In genomic region chr6:43229803-43230239, GRCh38 we compare ENCODE assay signal across 9 cellular contexts. TPM values are rescaled to one million over a fixed set of nuclear protein-coding genes. Genes with fewer than 3 reads are reported as not detected.
DNase-seq lines count a peak whose midpoint lies in the region; ATAC-seq, FAIRE-seq and TF ChIP-seq lines count a peak whose summit lies in the region.
"Had no signal": no experiment of that assay in that cellular context is flagged by ENCODE, and none has a peak within 500 bp of the region (broad histone marks: within the 10 kb centered on the region; RNA-seq: fewer than 3 reads in every experiment).

No MANE protein-coding gene starts in this region.

- CTCF ChIA-PET in activated CD4-positive, alpha-beta T cell treated with anti-CD3 and anti-CD28 coated beads for 36 hours (lab: Charles Lee) = interaction anchor here (0.6 to 2.9 kb wide), 25 partner anchors 8 to 957 kb away, joined by 3 to 17 read pairs (median 3); partner anchors contain the start of genes ABCC10 and CRIP3
- CTCF ChIA-PET in activated CD4-positive, alpha-beta memory T cell treated with anti-CD3 and anti-CD28 coated beads for 36 hours (lab: Charles Lee) = interaction anchor here (0.5 to 2.6 kb wide), 28 partner anchors 8 to 1008 kb away, joined by 3 to 19 read pairs (median 6); partner anchors contain the start of genes ABCC10, CRIP3, CUL9 and DLK2

- intact Hi-C loops in activated CD4-positive, alpha-beta T cell treated with anti-CD3 and anti-CD28 coated beads for 36 hours (cut with DNase I, micrococcal nuclease) = loop anchor here (1.0 to 5.0 kb wide), 7 partner anchors 17 to 397 kb away; partner anchors contain the start of genes GTPBP2 (in 1 of the 2), KLC4 (in 1 of the 2), MRPL2 (in 1 of the 2) and POLH (in 1 of the 2)
- intact Hi-C loops in activated CD4-positive, alpha-beta memory T cell treated with anti-CD3 and anti-CD28 coated beads for 36 hours (cut with micrococcal nuclease) = loop anchor here (10.0 kb wide), 1 partner anchor 405 kb away; the partner anchor contains the start of gene MAD2L1BP

- H3K27me3 ChIP-seq in iPS-20b (ENCODE audit: insufficient read depth, low read length) = peaks cover 26% of the 10 kb centered on the region

- peak overlapping the region; percentile 91 for H3K27ac Mint-ChIP-seq in activated CD4-positive, alpha-beta T cell treated with anti-CD3 and anti-CD28 coated beads for 36 hours
- H3K27ac Mint-ChIP-seq in activated CD4-positive, alpha-beta memory T cell treated with anti-CD3 and anti-CD28 coated beads for 36 hours = peak overlapping the region; percentile 67
- peak overlapping the region; percentile 91 for H3K27ac Mint-ChIP-seq in stimulated activated naive B cell treated with anti-CD40 and anti-IgM and Interleukin-4, amounts not matched to agents 10 μg/mL and 1 μg/mL and 100 μg/mL, for 72 hours

- H3K27me3 Mint-ChIP-seq in activated CD4-positive, alpha-beta T cell treated with anti-CD3 and anti-CD28 coated beads for 36 hours = peaks cover 2% of the 10 kb centered on the region
- H3K27me3 Mint-ChIP-seq in activated CD4-positive, alpha-beta memory T cell treated with anti-CD3 and anti-CD28 coated beads for 36 hours = no peaks in the 10 kb centered on the region
- H3K27me3 Mint-ChIP-seq in stimulated activated naive B cell treated with anti-CD40 and anti-IgM and Interleukin-4, amounts not matched to agents 10 μg/mL and 1 μg/mL and 100 μg/mL, for 72 hours = peaks cover 14 to 19% of the 10 kb centered on the region in 2 donors

- peaks cover 35% of the 10 kb centered on the region for H3K4me1 Mint-ChIP-seq in activated CD4-positive, alpha-beta T cell treated with anti-CD3 and anti-CD28 coated beads for 36 hours
- H3K4me1 Mint-ChIP-seq in activated CD4-positive, alpha-beta memory T cell treated with anti-CD3 and anti-CD28 coated beads for 36 hours (ENCODE audit: low read depth) = peaks cover 36% of the 10 kb centered on the region
- H3K4me1 Mint-ChIP-seq in stimulated activated naive B cell treated with anti-CD40 and anti-IgM and Interleukin-4, amounts not matched to agents 10 μg/mL and 1 μg/mL and 100 μg/mL, for 72 hours = peaks cover 26 to 41% of the 10 kb centered on the region in 2 donors

- peak overlapping the region; percentile 84; the same call in 1 of the 2 replicates for H3K4me3 ChIP-seq in iPS-20b (ENCODE audit: low read length)

- H3K9ac ChIP-seq in iPS-20b (ENCODE audit: low read depth, low read length) = peak overlapping the region; percentile 80; the same call in 1 of the 2 replicates

- no peaks in the 10 kb centered on the region for H3K4me1 ChIP-seq in iPS-20b (ENCODE audit: insufficient read depth, low read length)

- H3K4me3 Mint-ChIP-seq in activated CD4-positive, alpha-beta T cell treated with anti-CD3 and anti-CD28 coated beads for 36 hours = peak overlapping the region; percentile 92
- H3K4me3 Mint-ChIP-seq in activated CD4-positive, alpha-beta memory T cell treated with anti-CD3 and anti-CD28 coated beads for 36 hours = peak overlapping the region; percentile 76
- H3K4me3 Mint-ChIP-seq in stimulated activated naive B cell treated with anti-CD40 and anti-IgM and Interleukin-4, amounts not matched to agents 10 μg/mL and 1 μg/mL and 100 μg/mL, for 72 hours = peak overlapping the region; percentile 85 to 91

- no peaks in the 10 kb centered on the region for H3K9me3 Mint-ChIP-seq in activated CD4-positive, alpha-beta T cell treated with anti-CD3 and anti-CD28 coated beads for 36 hours (ENCODE audit: low read depth)
- no peaks in the 10 kb centered on the region for H3K9me3 Mint-ChIP-seq in activated CD4-positive, alpha-beta memory T cell treated with anti-CD3 and anti-CD28 coated beads for 36 hours
- H3K9me3 Mint-ChIP-seq in stimulated activated naive B cell treated with anti-CD40 and anti-IgM and Interleukin-4, amounts not matched to agents 10 μg/mL and 1 μg/mL and 100 μg/mL, for 72 hours = peaks cover 0 to 2% of the 10 kb centered on the region in 2 donors

- no peak for DNase-seq in activated CD4-positive, alpha-beta T cell treated with anti-CD3 and anti-CD28 coated beads for 36 hours
- DNase-seq in activated CD4-positive, alpha-beta T cell treated with anti-CD3 and anti-CD28 coated beads, Interleukin-2, amount 50 U/mL, for 48 hours = no peak
- DNase-seq in activated CD4-positive, alpha-beta memory T cell treated with anti-CD3 and anti-CD28 coated beads for 36 hours = no peak
- no peak for DNase-seq in stimulated activated naive B cell treated with anti-CD40 and anti-IgM and Interleukin-4, amounts not matched to agents 10 μg/mL and 1 μg/mL and 100 μg/mL, for 72 hours
- no peak for DNase-seq in kidney tubule cell (ENCODE audit: low spot score)
- DNase-seq in NAMALWA (ENCODE audit: low spot score) = no peak
- no peak for DNase-seq in D721Med (ENCODE audit: insufficient read length, low spot score)

- no peak for FAIRE-seq in D721Med (lab: Jason Lieb, UNC)

- no peak for TF ChIP-seq CTCF in D721Med (IDR thresholded peaks at IDR 0.05; ENCODE audit: insufficient read depth, missing control alignments)

- POLR2A ChIA-PET in activated CD4-positive, alpha-beta T cell treated with anti-CD3 and anti-CD28 coated beads for 36 hours (lab: Charles Lee) = interaction anchor here (0.7 to 1.0 kb wide), 2 partner anchors 8 to 300 kb away, joined by 3 read pairs; partner anchors contain the start of gene CNPY3
- POLR2A ChIA-PET in activated CD4-positive, alpha-beta memory T cell treated with anti-CD3 and anti-CD28 coated beads for 36 hours (lab: Charles Lee) = interaction anchor here (0.6 to 2.3 kb wide), 9 partner anchors 8 to 277 kb away, joined by 3 to 9 read pairs (median 5); partner anchors contain the start of genes SRF and ZNF318

- H3K9me3 ChIP-seq in iPS-20b (ENCODE audit: insufficient read depth, low read depth, low read length) = no peaks in the 10 kb centered on the region

- H3K36me3 Mint-ChIP-seq in activated CD4-positive, alpha-beta T cell treated with anti-CD3 and anti-CD28 coated beads for 36 hours (ENCODE audit: low read depth) = peaks cover 27% of the 10 kb centered on the region
- H3K36me3 Mint-ChIP-seq in activated CD4-positive, alpha-beta memory T cell treated with anti-CD3 and anti-CD28 coated beads for 36 hours = peaks cover 15% of the 10 kb centered on the region
- H3K36me3 Mint-ChIP-seq in stimulated activated naive B cell treated with anti-CD40 and anti-IgM and Interleukin-4, amounts not matched to agents 10 μg/mL and 1 μg/mL and 100 μg/mL, for 72 hours = peaks cover 18 to 25% of the 10 kb centered on the region in 2 donors

- peaks cover 4% of the 10 kb centered on the region; the same call in 1 of the 2 replicates for H3K36me3 ChIP-seq in iPS-20b (ENCODE audit: insufficient read depth, low read depth, low read length)

- no peak overlapping the region for H3K27ac ChIP-seq in iPS-20b (ENCODE audit: low read length)

- peak; percentile 9 for ATAC-seq in activated CD4-positive, alpha-beta T cell treated with anti-CD3 and anti-CD28 coated beads for 36 hours
- ATAC-seq in stimulated activated naive B cell treated with anti-CD40 and anti-IgM and Interleukin-4, amounts not matched to agents 10 μg/mL and 1 μg/mL and 100 μg/mL, for 72 hours (replicated peaks) = peak; percentile 7

RNA-seq across cellular contexts. Expression of gene DNPH1, which starts 0.5 kb away (rescaled TPM):
- total RNA-seq in activated CD4-positive, alpha-beta T cell treated with anti-CD3 and anti-CD28 coated beads for 36 hours = 10 to 100 TPM; 58.5 to 80.3 TPM
- 10 to 100 TPM; 57.5 to 57.9 TPM for total RNA-seq in activated CD4-positive, alpha-beta memory T cell treated with anti-CD3 and anti-CD28 coated beads for 36 hours

RNA-seq across cellular contexts. Expression of gene TTBK1, which starts 13.5 kb away (rescaled TPM):
- under 1 TPM; 0.30 to 0.40 TPM for total RNA-seq in activated CD4-positive, alpha-beta T cell treated with anti-CD3 and anti-CD28 coated beads for 36 hours
- total RNA-seq in activated CD4-positive, alpha-beta memory T cell treated with anti-CD3 and anti-CD28 coated beads for 36 hours = under 1 TPM; 0.31 to 0.34 TPM
- total RNA-seq: A673 had no signal

RNA-seq across cellular contexts. Expression of gene CUL9, which starts 47.8 kb away (rescaled TPM):
- total RNA-seq in activated CD4-positive, alpha-beta T cell treated with anti-CD3 and anti-CD28 coated beads for 36 hours = 10 to 100 TPM; 34.0 to 35.1 TPM
- 10 to 100 TPM; 37.8 to 38.4 TPM for total RNA-seq in activated CD4-positive, alpha-beta memory T cell treated with anti-CD3 and anti-CD28 coated beads for 36 hours

RNA-seq across cellular contexts. Expression of gene SRF, which starts 58.8 kb away (rescaled TPM):
- total RNA-seq in activated CD4-positive, alpha-beta T cell treated with anti-CD3 and anti-CD28 coated beads for 36 hours = 10 to 100 TPM; 37.6 to 38.5 TPM
- 10 to 100 TPM; 40.5 to 40.8 TPM for total RNA-seq in activated CD4-positive, alpha-beta memory T cell treated with anti-CD3 and anti-CD28 coated beads for 36 hours
